In genomic region chr17:63932008-63932561, GRCh38 we compare ENCODE assay signal across 1 cellular context.
TF ChIP-seq lines count a peak whose summit lies in the region.

Gene CD79B, minus strand, starts transcription at chr17:63932331. Its CDS starts 70 bp downstream, at chr17:63932261.

TF ChIP-seq in GM12878, 131 proteins besides CTCF, POLR2A, EP300 and RAD21 (continued from another document):
- TF ChIP-seq, protein P1, sequence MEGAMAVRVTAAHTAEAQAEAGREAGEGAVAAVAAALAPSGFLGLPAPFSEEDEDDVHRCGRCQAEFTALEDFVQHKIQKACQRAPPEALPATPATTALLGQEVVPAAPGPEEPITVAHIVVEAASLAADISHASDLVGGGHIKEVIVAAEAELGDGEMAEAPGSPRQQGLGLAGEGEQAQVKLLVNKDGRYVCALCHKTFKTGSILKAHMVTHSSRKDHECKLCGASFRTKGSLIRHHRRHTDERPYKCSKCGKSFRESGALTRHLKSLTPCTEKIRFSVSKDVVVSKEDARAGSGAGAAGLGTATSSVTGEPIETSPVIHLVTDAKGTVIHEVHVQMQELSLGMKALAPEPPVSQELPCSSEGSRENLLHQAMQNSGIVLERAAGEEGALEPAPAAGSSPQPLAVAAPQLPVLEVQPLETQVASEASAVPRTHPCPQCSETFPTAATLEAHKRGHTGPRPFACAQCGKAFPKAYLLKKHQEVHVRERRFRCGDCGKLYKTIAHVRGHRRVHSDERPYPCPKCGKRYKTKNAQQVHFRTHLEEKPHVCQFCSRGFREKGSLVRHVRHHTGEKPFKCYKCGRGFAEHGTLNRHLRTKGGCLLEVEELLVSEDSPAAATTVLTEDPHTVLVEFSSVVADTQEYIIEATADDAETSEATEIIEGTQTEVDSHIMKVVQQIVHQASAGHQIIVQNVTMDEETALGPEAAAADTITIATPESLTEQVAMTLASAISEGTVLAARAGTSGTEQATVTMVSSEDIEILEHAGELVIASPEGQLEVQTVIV (IDR thresholded peaks at IDR 0.05; ENCODE audit: borderline replicate concordance, partially characterized antibody), result no peak
